17 cellular contexts compared by ENCODE assay signal in the genomic region with DNA sequence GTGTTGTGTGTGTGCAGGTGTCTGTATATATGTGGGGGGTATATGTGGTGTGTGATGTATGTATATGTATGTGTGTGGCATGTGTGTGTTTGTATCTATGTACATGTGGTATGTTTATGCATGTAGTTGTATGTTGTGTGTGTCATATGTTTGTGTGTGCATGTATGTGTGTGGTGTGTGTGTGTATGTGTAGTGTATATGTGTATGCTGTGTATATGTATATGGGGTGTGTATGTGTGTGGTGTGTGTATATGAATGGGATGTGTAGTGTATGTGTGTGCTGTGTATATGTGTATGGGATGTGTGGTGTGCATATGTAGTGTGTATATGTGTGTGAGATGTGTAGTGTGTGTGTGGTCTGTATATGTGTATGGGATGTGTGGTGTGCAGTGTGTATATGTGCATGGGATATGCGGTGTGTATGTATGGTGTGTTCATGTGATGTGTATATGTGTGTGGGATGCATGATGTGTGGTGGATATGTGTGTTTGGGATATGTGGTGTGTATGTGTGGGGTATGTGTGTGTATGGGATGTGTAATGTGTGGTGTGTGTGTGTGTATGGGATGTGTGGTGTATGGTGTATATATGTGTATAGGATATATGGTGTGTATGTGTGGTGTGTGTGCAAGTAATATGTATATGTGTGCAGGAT. TPM values are rescaled to one million over a fixed set of nuclear protein-coding genes. Genes with fewer than 3 reads are reported as not detected.
"Had no signal": no experiment of that assay in that cellular context is flagged by ENCODE, and none has a peak within 500 bp of the region (broad histone marks: within the 10 kb centered on the region; RNA-seq: fewer than 3 reads in every experiment).

No MANE protein-coding gene starts in this region.

- H3K4me1 ChIP-seq: right atrium auricular region had no signal

- H3K4me3 ChIP-seq: neural progenitor cell, right atrium auricular region, transverse colon had no signal

- H3K36me3 ChIP-seq: neural progenitor cell, right atrium auricular region, transverse colon had no signal

- H3K27ac ChIP-seq: neural progenitor cell, parathyroid adenoma, right atrium auricular region had no signal

- H3K9me3 ChIP-seq: right atrium auricular region, transverse colon had no signal

- H3K4me3 Mint-ChIP-seq: activated CD8-positive, alpha-beta memory T cell treated with anti-CD3 and anti-CD28 coated beads, Interleukin-2, amount 10 ng/mL, durations not matched to agents 7 days and 5 days; activated naive CD8-positive, alpha-beta T cell; activated T-cell treated with anti-CD3 and anti-CD28 coated beads, Interleukin-2, amount 50 U/mL, for 24 hours; neural progenitor cell; stimulated activated naive B cell treated with anti-CD40 and anti-IgM and Interleukin-4, amounts not matched to agents 10 μg/mL and 1 μg/mL and 100 μg/mL, for 72 hours had no signal

- DNase-seq: activated CD4-positive, alpha-beta T cell treated with anti-CD3 and anti-CD28 coated beads, Interleukin-2, amount 50 U/mL, for 1 hour; activated CD4-positive, CD25-positive, alpha-beta regulatory T cell; activated CD8-positive, alpha-beta memory T cell treated with anti-CD3 and anti-CD28 coated beads, Interleukin-2, amount 10 ng/mL, durations not matched to agents 7 days and 5 days; activated effector memory CD4-positive, alpha-beta T cell treated with Interleukin-2 at 50 U/mL for 16 hours; activated T-cell treated with anti-CD3 and anti-CD28 coated beads, Interleukin-2, amount 50 U/mL, for 24 hours; dermis blood vessel endothelial cell; hippocampal formation; left ventricle myocardium superior; stimulated activated CD4-positive, alpha-beta T cell treated with anti-CD3 and anti-CD28 coated beads, Interleukin-1b, Interleukin-23, amount 100 ng/mL, for 48 hours; stimulated activated naive B cell treated with anti-CD40 and anti-IgM and Interleukin-4, amounts not matched to agents 10 μg/mL and 1 μg/mL and 100 μg/mL, for 72 hours; transverse colon had no signal

- H3K27me3 Mint-ChIP-seq: activated CD8-positive, alpha-beta memory T cell treated with anti-CD3 and anti-CD28 coated beads, Interleukin-2, amount 10 ng/mL, durations not matched to agents 7 days and 5 days; activated naive CD8-positive, alpha-beta T cell; activated T-cell treated with anti-CD3 and anti-CD28 coated beads, Interleukin-2, amount 50 U/mL, for 24 hours; stimulated activated naive B cell treated with anti-CD40 and anti-IgM and Interleukin-4, amounts not matched to agents 10 μg/mL and 1 μg/mL and 100 μg/mL, for 72 hours had no signal

- H3K36me3 Mint-ChIP-seq: neural progenitor cell had no signal

- H3K27me3 ChIP-seq: neural progenitor cell, right atrium auricular region, transverse colon had no signal

- H3K9ac ChIP-seq: neural progenitor cell, parathyroid adenoma had no signal

- H3K27ac Mint-ChIP-seq: activated CD8-positive, alpha-beta memory T cell treated with anti-CD3 and anti-CD28 coated beads, Interleukin-2, amount 10 ng/mL, durations not matched to agents 7 days and 5 days; activated naive CD8-positive, alpha-beta T cell; activated T-cell treated with anti-CD3 and anti-CD28 coated beads, Interleukin-2, amount 50 U/mL, for 24 hours; neural progenitor cell; stimulated activated naive B cell treated with anti-CD40 and anti-IgM and Interleukin-4, amounts not matched to agents 10 μg/mL and 1 μg/mL and 100 μg/mL, for 72 hours had no signal

- ATAC-seq: activated CD8-positive, alpha-beta memory T cell treated with anti-CD3 and anti-CD28 coated beads, Interleukin-2, amount 10 ng/mL, durations not matched to agents 7 days and 5 days; left ventricle myocardium superior; stimulated activated naive B cell treated with anti-CD40 and anti-IgM and Interleukin-4, amounts not matched to agents 10 μg/mL and 1 μg/mL and 100 μg/mL, for 72 hours had no signal

- H2AFZ ChIP-seq: neural progenitor cell, parathyroid adenoma had no signal

- H3K9me3 Mint-ChIP-seq: activated T-cell treated with anti-CD3 and anti-CD28 coated beads, Interleukin-2, amount 50 U/mL, for 24 hours; neural progenitor cell; stimulated activated naive B cell treated with anti-CD40 and anti-IgM and Interleukin-4, amounts not matched to agents 10 μg/mL and 1 μg/mL and 100 μg/mL, for 72 hours had no signal

- H3K79me2 ChIP-seq: parathyroid adenoma had no signal

RNA-seq across cellular contexts. Expression of a gene that starts 30.0 kb away (rescaled TPM):
- total RNA-seq: glomerular endothelial cell, myocyte had no signal
